ENCODE assay signal across 21 cellular contexts in the genomic region with DNA sequence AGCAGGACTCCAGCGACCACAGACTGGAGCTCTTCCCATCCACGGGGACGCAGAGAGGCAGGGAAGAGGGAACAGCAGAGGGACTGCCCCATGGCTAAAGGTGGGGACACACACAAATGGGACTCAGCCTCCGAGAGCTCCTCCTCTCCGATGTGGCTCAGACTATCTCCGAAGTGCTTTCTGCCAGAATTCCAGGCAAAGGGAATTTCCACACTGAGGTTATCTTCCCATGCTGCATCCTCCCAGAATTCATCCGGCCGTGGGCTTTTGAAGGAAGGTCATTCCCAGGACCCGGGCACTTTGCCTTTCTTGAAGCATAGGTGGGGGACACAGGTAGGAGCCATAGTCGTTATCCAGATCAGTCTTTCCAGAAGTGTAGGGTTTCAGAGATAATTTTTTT.
A peak's percentile ranks its signal among the peaks of the same experiment; 100 is the strongest.
DNase-seq lines count a peak whose midpoint lies in the region; ATAC-seq, FAIRE-seq and TF ChIP-seq lines count a peak whose summit lies in the region.
"Had no signal": no experiment of that assay in that cellular context is flagged by ENCODE, and none has a peak within 500 bp of the region (broad histone marks: within the 10 kb centered on the region; RNA-seq: fewer than 3 reads in every experiment).

No MANE protein-coding gene starts in this region.

- FAIRE-seq in urothelium cell line (lab: Jason Lieb, UNC) = peak; percentile 53
- FAIRE-seq: GM12891, GM18507, H54 had no signal

- H3K27ac Mint-ChIP-seq in T-cell = no peak overlapping the region
- H3K27ac Mint-ChIP-seq: CD4-positive, alpha-beta memory T cell; HFFc6 had no signal

- no peak overlapping the region for H4K91ac ChIP-seq in mesenchymal stem cell (ENCODE audit: low read length)
- no peak overlapping the region for H4K91ac ChIP-seq in trophoblast cell (ENCODE audit: low read depth, low read length)

- no peak for ATAC-seq in T-cell (replicated peaks in 1 of 4)
- no peak for ATAC-seq in left cardiac atrium

- H2AFZ ChIP-seq in mesenchymal stem cell (ENCODE audit: low read depth, low read length) (no peak overlapping the region), trophoblast cell (ENCODE audit: insufficient read depth, low read length, poor library complexity) (no peak overlapping the region)

- H3K36me3 ChIP-seq in mesenchymal stem cell (ENCODE audit: control insufficient read depth in 1 of 2, insufficient read depth in 2 of 2, low read depth in 1 of 2, low read length in 2 of 2) = peaks cover 0 to 12% of the 10 kb centered on the region in 2 experiments
- no peaks in the 10 kb centered on the region for H3K36me3 ChIP-seq in trophoblast cell (ENCODE audit: control insufficient read depth in 1 of 2, insufficient read depth in 2 of 2, low read length in 2 of 2)
- H3K36me3 ChIP-seq: HAP-1 had no signal

- H4K12ac ChIP-seq in trophoblast cell (ENCODE audit: low read depth, low read length) = no peak overlapping the region

- H3K36me3 Mint-ChIP-seq in T-cell = no peaks in the 10 kb centered on the region
- H3K36me3 Mint-ChIP-seq: CD4-positive, alpha-beta memory T cell had no signal

- no peak overlapping the region for H3K4me3 Mint-ChIP-seq in T-cell
- H3K4me3 Mint-ChIP-seq: CD4-positive, alpha-beta memory T cell; HFFc6 had no signal

- H3K27me3 ChIP-seq in mesenchymal stem cell (ENCODE audit: control insufficient read depth in 1 of 2, insufficient read depth in 1 of 2, low read length in 2 of 2) (peaks cover 14 to 19% of the 10 kb centered on the region in 2 experiments), trophoblast cell (ENCODE audit: insufficient read depth, low read length) (no peaks in the 10 kb centered on the region)

- no peak for DNase-seq in RWPE1 (ENCODE audit: low spot score)
- peak; percentile 49 to 73 for DNase-seq in dermis microvascular lymphatic vessel endothelial cell (ENCODE audit: low read depth in 2 of 2)
- no peak for DNase-seq in mesenchymal stem cell
- no peak for DNase-seq in urothelium cell line (ENCODE audit: low spot score)
- no peak for DNase-seq in NCI-H526 (lab: John Stamatoyannopoulos, UW)
- DNase-seq in T-cell = no peak
- no peak for DNase-seq in trophoblast cell
- DNase-seq in left cardiac atrium = no peak
- DNase-seq: 8988T; C1 segment of cervical spinal cord; Caco-2; CD4-positive, alpha-beta memory T cell; DMS79; EL; GDM1; GOT3; HFFc6 had no signal

- no peak for TF ChIP-seq CTCF in RWPE1 (conservative IDR thresholded peaks at IDR 0.05; ENCODE audit: low read depth)

- H3K27ac ChIP-seq in RWPE1 (peak overlapping the region; percentile 15), mesenchymal stem cell (ENCODE audit: low read length, poor library complexity, severe bottlenecking) (no peak overlapping the region), trophoblast cell (ENCODE audit: low read depth, low read length) (no peak overlapping the region)

- H3K9me3 ChIP-seq in mesenchymal stem cell (ENCODE audit: control insufficient read depth, low read length) (no peaks in the 10 kb centered on the region), trophoblast cell (ENCODE audit: insufficient read depth, low read depth, low read length) (no peaks in the 10 kb centered on the region)
- H3K9me3 ChIP-seq: Caco-2, HAP-1 had no signal

- H3K9ac ChIP-seq in mesenchymal stem cell (ENCODE audit: low read length) (no peak overlapping the region), trophoblast cell (ENCODE audit: low read length) (no peak overlapping the region)

- H3K4me3 ChIP-seq in mesenchymal stem cell (ENCODE audit: insufficient read depth in 1 of 2, low read depth in 1 of 2, low read length in 2 of 2) = no peak overlapping the region
- no peak overlapping the region for H3K4me3 ChIP-seq in trophoblast cell (ENCODE audit: low read depth, low read length)
- H3K4me3 ChIP-seq: HAP-1 had no signal

- intact Hi-C loops in left cardiac atrium (cut with DNase I) = no loop called here

- H3K4me1 Mint-ChIP-seq in T-cell = no peaks in the 10 kb centered on the region
- H3K4me1 Mint-ChIP-seq: CD4-positive, alpha-beta memory T cell had no signal

- H3K14ac ChIP-seq in mesenchymal stem cell (ENCODE audit: low read length in 2 of 2) (no peak overlapping the region), trophoblast cell (ENCODE audit: low read length) (no peak overlapping the region)

- H2AK5ac ChIP-seq in mesenchymal stem cell (ENCODE audit: low read length, severe bottlenecking) = no peak overlapping the region
- no peak overlapping the region for H2AK5ac ChIP-seq in trophoblast cell (ENCODE audit: low read length)

- H4K8ac ChIP-seq in mesenchymal stem cell (ENCODE audit: low read length) (peak overlapping the region; percentile 2), trophoblast cell (ENCODE audit: low read depth, low read length) (no peak overlapping the region)

- 90% methylated on average over 10 of the region's 10 CpGs for WGBS in mesenchymal stem cell
- no CpG with 5 or more reads among the region's 10 CpGs for WGBS in trophoblast cell (ENCODE audit: extremely low coverage, insufficient coverage, insufficient read length)

- no peak overlapping the region for H2BK120ac ChIP-seq in mesenchymal stem cell (ENCODE audit: low read depth, low read length)
- no peak overlapping the region for H2BK120ac ChIP-seq in trophoblast cell (ENCODE audit: insufficient read depth, low read length, poor library complexity)

- H2BK12ac ChIP-seq in mesenchymal stem cell (ENCODE audit: low read length in 2 of 2) (no peak overlapping the region), trophoblast cell (ENCODE audit: low read length) (no peak overlapping the region)

- POLR2A ChIA-PET in RWPE1 (lab: Yijun Ruan, JAX; ENCODE audit: low non-redundant PET) (no interaction called here), T-cell (lab: Charles Lee) (no interaction called here)

- H3K9me3 Mint-ChIP-seq in T-cell = no peaks in the 10 kb centered on the region
- H3K9me3 Mint-ChIP-seq: HFFc6 had no signal

- H3K23ac ChIP-seq in mesenchymal stem cell (ENCODE audit: low read length in 2 of 2) (no peak overlapping the region), trophoblast cell (ENCODE audit: low read length) (no peak overlapping the region)

- CTCF ChIA-PET in RWPE1 (lab: Yijun Ruan, JAX) = interaction anchor here (0.6 kb wide), 1 partner anchor 411 kb away, joined by 4 read pairs; no protein-coding TSS in a partner anchor
- CTCF ChIA-PET in T-cell (lab: Charles Lee) = interaction anchor here in 1 of 2 donors (0.7 kb wide), 1 partner anchor 34 kb away, joined by 4 read pairs; no protein-coding TSS in a partner anchor

- no peaks in the 10 kb centered on the region for H3K79me1 ChIP-seq in mesenchymal stem cell (replicated peaks; ENCODE audit: low read length, poor library complexity, severe bottlenecking)
- H3K79me1 ChIP-seq in trophoblast cell (ENCODE audit: low read length) = no peaks in the 10 kb centered on the region

- H3K27me3 Mint-ChIP-seq in T-cell = peaks cover 14 to 17% of the 10 kb centered on the region in 2 donors

- H2BK5ac ChIP-seq in mesenchymal stem cell (ENCODE audit: low read depth, low read length, poor library complexity, severe bottlenecking) (no peak overlapping the region), trophoblast cell (ENCODE audit: low read depth, low read length, poor library complexity) (no peak overlapping the region)

- H3K4me2 ChIP-seq in mesenchymal stem cell (ENCODE audit: low read length, poor library complexity, severe bottlenecking) = no peak overlapping the region
- no peak overlapping the region for H3K4me2 ChIP-seq in trophoblast cell (ENCODE audit: low read length)

- H3K4me1 ChIP-seq in mesenchymal stem cell (ENCODE audit: control insufficient read depth, insufficient read depth, low read depth, low read length) (peaks cover 2% of the 10 kb centered on the region), trophoblast cell (ENCODE audit: control insufficient read depth in 1 of 2, insufficient read depth in 2 of 2, low read length in 2 of 2) (no peaks in the 10 kb centered on the region)
- H3K4me1 ChIP-seq: Caco-2, HAP-1 had no signal

- H3K4ac ChIP-seq in mesenchymal stem cell (ENCODE audit: low read depth in 1 of 2, low read length in 2 of 2) (no peak overlapping the region), trophoblast cell (ENCODE audit: low read depth, low read length) (no peak overlapping the region)

- H3K18ac ChIP-seq in mesenchymal stem cell (ENCODE audit: low read depth in 1 of 2, low read length in 2 of 2) = no peak overlapping the region
- H3K18ac ChIP-seq in trophoblast cell (ENCODE audit: low read length) = no peak overlapping the region

- H2BK15ac ChIP-seq in mesenchymal stem cell (ENCODE audit: low read depth, poor library complexity, severe bottlenecking) = no peak overlapping the region

- H3K79me2 ChIP-seq in trophoblast cell (ENCODE audit: control insufficient read depth, insufficient read depth, low read length, poor library complexity) = no peaks in the 10 kb centered on the region

Comparison
In these comparisons a context has a peak if more than half of its experiments do, and no peak if none do; other contexts are left out.
1. DNase-seq: peak in dermis microvascular lymphatic vessel endothelial cell (2 of 2); none in RWPE1 (single experiment), mesenchymal stem cell (single experiment), urothelium cell line (single experiment), NCI-H526 (0 of 2), T-cell (0 of 34), trophoblast cell (0 of 2) and left cardiac atrium (single experiment).